23 cellular contexts compared by ENCODE assay signal in genomic region chr3:129487183-129487867, GRCh38. TPM values are rescaled to one million over a fixed set of nuclear protein-coding genes. Genes with fewer than 3 reads are reported as not detected.
DNase-seq lines count a peak whose midpoint lies in the region; ATAC-seq and TF ChIP-seq lines count a peak whose summit lies in the region.
"Had no signal": no experiment of that assay in that cellular context is flagged by ENCODE, and none has a peak within 500 bp of the region (broad histone marks: within the 10 kb centered on the region; RNA-seq: fewer than 3 reads in every experiment).

No MANE protein-coding gene starts in this region.

- H3K36me3 ChIP-seq in RWPE2 (ENCODE audit: low read depth) = no peaks in the 10 kb centered on the region
- peaks cover 36% of the 10 kb centered on the region for H3K36me3 ChIP-seq in iPS-20b (ENCODE audit: insufficient read depth, low read depth, low read length)

- DNase-seq in AG04450 (ENCODE audit: low read depth, low spot score) (no peak), RWPE2 (ENCODE audit: low spot score) (no peak), omental fat pad (ENCODE audit: low spot score) (no peak), nucleus accumbens (lab: John Stamatoyannopoulos, UW) (no peak), putamen (ENCODE audit: low spot score) (no peak)
- no peak for DNase-seq in activated effector memory CD4-positive, alpha-beta T cell treated with Interleukin-2 at 50 U/mL for 16 hours
- DNase-seq: activated naive CD8-positive, alpha-beta T cell treated with anti-CD3 and anti-CD28 coated beads for 36 hours; activated T-cell treated with anti-CD3 and anti-CD28 coated beads, Interleukin-2, amount 50 U/mL, for 4 hours; CD8-positive, alpha-beta memory T cell; EL; midbrain; NCI-H1436 treated with DMSO at 0.1 percent for 48 hours; NCI-H510A; OCI-M1 had no signal

- no peak for ATAC-seq in RWPE2 (ENCODE audit: low read depth)
- ATAC-seq in omental fat pad (ENCODE audit: low FRiP score) = no peak
- ATAC-seq: activated T-cell treated with anti-CD3 and anti-CD28 coated beads, Interleukin-2, amount 50 U/mL, for 4 hours; SK-N-SH treated with all-trans-retinoic acid at 6 μM for 48 hours had no signal

- H3K9me3 ChIP-seq in AG04450 (ENCODE audit: control insufficient read depth, insufficient read depth, low read length) (no peaks in the 10 kb centered on the region), RWPE2 (ENCODE audit: severe bottlenecking) (no peaks in the 10 kb centered on the region), iPS-20b (ENCODE audit: insufficient read depth, low read depth, low read length) (no peaks in the 10 kb centered on the region)

- H3K4me3 ChIP-seq in AG04450 (ENCODE audit: low read depth, low read length) (no peak overlapping the region), RWPE2 (ENCODE audit: severe bottlenecking) (no peak overlapping the region), iPS-20b (ENCODE audit: low read length) (no peak overlapping the region), skin epidermis (no peak overlapping the region)

- no peaks in the 10 kb centered on the region for H3K27me3 ChIP-seq in AG04450 (ENCODE audit: control insufficient read depth, insufficient read depth, low read length)
- no peaks in the 10 kb centered on the region for H3K27me3 ChIP-seq in RWPE2 (ENCODE audit: insufficient read depth, poor library complexity, severe bottlenecking)
- no peaks in the 10 kb centered on the region for H3K27me3 ChIP-seq in iPS-20b (ENCODE audit: insufficient read depth, low read length)

- H3K27ac ChIP-seq in AG04450 (ENCODE audit: low read depth, low read length) (peak overlapping the region; percentile 89), RWPE2 (ENCODE audit: poor library complexity, severe bottlenecking) (peak overlapping the region; percentile 83), iPS-20b (ENCODE audit: low read length) (no peak overlapping the region), skin epidermis (peak overlapping the region in 17 of 21 experiments; percentile 18 to 82 (median 61))

- CTCF ChIA-PET in AG04450 (lab: Charles Lee) = interaction anchor here (0.8 to 4.3 kb wide), 7 partner anchors 46 to 447 kb away, joined by 3 to 23 read pairs (median 6); no protein-coding TSS in a partner anchor

- H3K9ac ChIP-seq in iPS-20b (ENCODE audit: low read depth, low read length) = peak overlapping the region; percentile 46; the same call in 1 of the 2 replicates

- TF ChIP-seq CTCF in AG04450 (IDR thresholded peaks at IDR 0.05; ENCODE audit: low read depth, low read length) = no peak
- no peak for TF ChIP-seq CTCF in RWPE2 (IDR thresholded peaks at IDR 0.05; ENCODE audit: poor library complexity, severe bottlenecking)
- TF ChIP-seq CTCF in omental fat pad (IDR thresholded peaks at IDR 0.05) = no peak

- POLR2A ChIA-PET in AG04450 (lab: Yijun Ruan, JAX) = interaction anchor here (1.0 to 1.7 kb wide), 2 partner anchors 12 to 46 kb away, joined by 3 to 5 read pairs; no protein-coding TSS in a partner anchor

- peaks cover 22% of the 10 kb centered on the region for H3K4me1 ChIP-seq in RWPE2 (ENCODE audit: insufficient read depth, poor library complexity, severe bottlenecking)
- H3K4me1 ChIP-seq in iPS-20b (ENCODE audit: insufficient read depth, low read length) = peaks cover 18% of the 10 kb centered on the region

RNA-seq across cellular contexts. Expression of gene RHO, which starts 41.1 kb away (rescaled TPM):
- polyA plus RNA-seq in AG04450 (2011; rRNA removed) = not detected in 2 replicates
- not detected in 2 replicates for polyA minus RNA-seq in AG04450 (2011; rRNA and poly(A)+ RNA removed)
- total RNA-seq in omental fat pad = under 1 TPM in 1 of 4 donors, not detected in 3; 0.28 TPM
- total RNA-seq: A673; activated naive CD8-positive, alpha-beta T cell treated with anti-CD3 and anti-CD28 coated beads for 36 hours; activated T-cell treated with anti-CD3 and anti-CD28 coated beads, Interleukin-2, amount 50 U/mL, for 4 hours; CD8-positive, alpha-beta memory T cell; cerebellum; glomerular endothelial cell; LHCN-M2; osteocyte; subcutaneous adipose tissue had no signal
- polyA plus RNA-seq: CD8-positive, alpha-beta memory T cell had no signal

RNA-seq across cellular contexts. Expression of gene IFT122, which starts 47.3 kb away (rescaled TPM):
- polyA plus RNA-seq in AG04450 (2011; rRNA removed) = 14.0 and 14.3 TPM in 2 replicates
- 31.4 and 48.7 TPM in 2 replicates for polyA minus RNA-seq in AG04450 (2011; rRNA and poly(A)+ RNA removed)
- total RNA-seq in omental fat pad = 10 to 100 TPM; 19.6 to 62.9 (median 28.2) TPM

RNA-seq across cellular contexts. Expression of gene MBD4, which starts 47.6 kb away (rescaled TPM):
- 26.2 and 35.6 TPM in 2 replicates for polyA plus RNA-seq in AG04450 (2011; rRNA removed)
- 8.1 and 17.2 TPM in 2 replicates for polyA minus RNA-seq in AG04450 (2011; rRNA and poly(A)+ RNA removed)
- total RNA-seq in omental fat pad = 10 to 100 TPM; 15.6 to 29.3 (median 27.8) TPM

RNA-seq across cellular contexts. Expression of gene H1-8, which starts 55.6 kb away (rescaled TPM):
- polyA plus RNA-seq in AG04450 (2011; rRNA removed) = not detected in 2 replicates
- not detected in 2 replicates for polyA minus RNA-seq in AG04450 (2011; rRNA and poly(A)+ RNA removed)
- total RNA-seq in omental fat pad = not detected
- total RNA-seq: A673; activated naive CD8-positive, alpha-beta T cell treated with anti-CD3 and anti-CD28 coated beads for 36 hours; activated T-cell treated with anti-CD3 and anti-CD28 coated beads, Interleukin-2, amount 50 U/mL, for 4 hours; CD8-positive, alpha-beta memory T cell; cerebellum; glomerular endothelial cell; LHCN-M2; osteocyte; subcutaneous adipose tissue had no signal
- polyA plus RNA-seq: CD8-positive, alpha-beta memory T cell had no signal

RNA-seq across cellular contexts. Expression of gene EFCAB12, which starts 58.9 kb away (rescaled TPM):
- polyA plus RNA-seq in AG04450 (2011; rRNA removed) = 0.07 and 0.19 TPM in 2 replicates
- 0.18 and 0.22 TPM in 2 replicates for polyA minus RNA-seq in AG04450 (2011; rRNA and poly(A)+ RNA removed)
- total RNA-seq in omental fat pad = 1 to 10 TPM in 2 of 4 donors, under 1 TPM in 2; 0.24 to 2.8 (median 1.0) TPM
